Comparison of ENCODE assay signal across 13 cellular contexts in the genomic region with DNA sequence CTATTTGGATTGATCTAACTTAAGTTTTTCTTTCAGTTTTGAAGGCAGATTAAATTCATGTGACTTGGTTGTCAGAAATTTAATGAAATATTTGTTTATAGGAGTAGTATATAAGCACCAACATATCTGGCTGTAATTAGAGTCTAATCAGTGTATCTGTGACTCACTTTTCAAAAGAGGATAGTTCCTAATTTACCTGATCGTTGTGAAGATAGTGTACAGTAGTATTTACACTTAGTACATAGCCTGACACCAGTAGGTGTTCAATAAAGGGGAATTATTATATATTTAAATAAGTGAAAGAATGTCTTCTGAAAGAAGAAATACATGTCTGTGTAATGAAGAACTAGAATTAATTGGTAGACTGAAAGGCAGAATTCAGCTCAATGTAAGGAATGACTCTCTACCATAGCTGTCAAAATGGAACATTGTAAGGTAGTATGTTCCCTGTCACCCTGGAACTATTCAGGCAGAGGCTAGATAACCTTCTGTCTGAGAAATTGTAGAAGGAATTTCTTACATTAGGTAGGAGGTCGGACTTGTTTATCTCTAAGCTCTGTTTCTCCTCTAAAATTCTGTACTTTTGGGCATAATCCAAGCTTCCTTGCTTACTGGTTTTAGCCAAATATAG. TPM values are rescaled to one million over a fixed set of nuclear protein-coding genes. Genes with fewer than 3 reads are reported as not detected.
DNase-seq lines count a peak whose midpoint lies in the region; ATAC-seq and TF ChIP-seq lines count a peak whose summit lies in the region.
"Had no signal": no experiment of that assay in that cellular context is flagged by ENCODE, and none has a peak within 500 bp of the region (broad histone marks: within the 10 kb centered on the region; RNA-seq: fewer than 3 reads in every experiment).

No MANE protein-coding gene starts in this region.

- no peak overlapping the region for H2AFZ ChIP-seq in IMR-90 (replicated peaks; ENCODE audit: low read length, poor library complexity)

- H3K4me1 Mint-ChIP-seq in CD8-positive, alpha-beta T cell (ENCODE audit: low read depth), result peaks cover 90% of the 10 kb centered on the region

- peak overlapping the region; percentile 66 for H3K4me3 Mint-ChIP-seq in CD8-positive, alpha-beta T cell
- H3K4me3 Mint-ChIP-seq: nephron progenitor cell had no signal

- H3K9me3 Mint-ChIP-seq in CD8-positive, alpha-beta T cell, result peaks cover 3% of the 10 kb centered on the region
- H3K9me3 Mint-ChIP-seq: nephron progenitor cell had no signal

- no peak overlapping the region for H2BK120ac ChIP-seq in IMR-90 (ENCODE audit: low read depth, low read length)

- no TSS peak for BruUV-seq in IMR-90 (replicated peaks; lab: Mats Ljungman, UMichigan)

- H3K9me1 ChIP-seq in IMR-90 (ENCODE audit: insufficient read depth, low read length), result peaks cover 8% of the 10 kb centered on the region

- no peak overlapping the region for H3K9ac ChIP-seq in IMR-90 (ENCODE audit: low read depth, low read length)

- dilution Hi-C loops in IMR-90 (cut with HindIII; ENCODE audit: low sequenced_read_pairs, unreplicated experiment), result no loop called here

- H3K9me3 ChIP-seq in CD8-positive, alpha-beta T cell (ENCODE audit: low read length), result no peaks in the 10 kb centered on the region
- H3K9me3 ChIP-seq in IMR-90 (ENCODE audit: control insufficient read depth, insufficient read depth, low read length), result no peaks in the 10 kb centered on the region
- H3K9me3 ChIP-seq in neutrophil, result no peaks in the 10 kb centered on the region
- H3K9me3 ChIP-seq: heart left ventricle had no signal

- peaks cover 7% of the 10 kb centered on the region for H3K36me3 Mint-ChIP-seq in CD8-positive, alpha-beta T cell

- no peak overlapping the region for H3K4me3 ChIP-seq in CD8-positive, alpha-beta T cell (ENCODE audit: low read depth, low read length)
- H3K4me3 ChIP-seq in IMR-90 (ENCODE audit: insufficient read depth, low read depth, low read length) (no peak overlapping the region), neutrophil (ENCODE audit: low read depth in 1 of 2, low read length in 1 of 2) (no peak overlapping the region)
- H3K4me3 ChIP-seq: heart left ventricle had no signal

- CTCF ChIA-PET in CD8-positive, alpha-beta T cell (lab: Charles Lee), result interaction anchor here (1.1 to 3.0 kb wide), 11 partner anchors 10 to 115 kb away, joined by 3 to 15 read pairs (median 6); no protein-coding TSS in a partner anchor
- CTCF ChIA-PET in IMR-90 (lab: Yijun Ruan, JAX), result interaction anchor here (0.9 kb wide), 1 partner anchor 29 kb away, joined by 4 read pairs; no protein-coding TSS in a partner anchor

- TF ChIP-seq POLR2A in IMR-90 (IDR thresholded peaks at IDR 0.05; ENCODE audit: low read depth, low read length) (no peak), GM18505 (IDR thresholded peaks at IDR 0.05; ENCODE audit: borderline replicate concordance, extremely low read depth, insufficient read depth, insufficient read length) (no peak)

- H2AK5ac ChIP-seq in IMR-90 (ENCODE audit: low read depth, low read length), result no peak overlapping the region

- in situ Hi-C loops in IMR-90 (cut with MboI; ENCODE audit: low sequenced_read_pairs), result no loop called here

- H3K27me3 Mint-ChIP-seq in CD8-positive, alpha-beta T cell (ENCODE audit: low read depth), result no peaks in the 10 kb centered on the region

- DNase-seq in CD8-positive, alpha-beta T cell, result no peak
- DNase-seq in IMR-90 (no peak), amniotic epithelial cell (ENCODE audit: low read depth) (peak; percentile 31)
- DNase-seq: activated CD4-positive, CD25-positive, alpha-beta regulatory T cell; cerebellar nuclear complex; heart left ventricle; left cardiac atrium; nephron progenitor cell had no signal

- peaks cover 85% of the 10 kb centered on the region for H3K4me1 ChIP-seq in CD8-positive, alpha-beta T cell (ENCODE audit: insufficient read depth, low read length)
- peaks cover 15% of the 10 kb centered on the region for H3K4me1 ChIP-seq in IMR-90 (ENCODE audit: control insufficient read depth, insufficient read depth, low read length)
- peaks cover 93 to 97% of the 10 kb centered on the region in 2 experiments for H3K4me1 ChIP-seq in neutrophil (ENCODE audit: control insufficient read depth in 1 of 2, insufficient read depth in 1 of 2, low read depth in 1 of 2, low read length in 1 of 2)

- no peaks in the 10 kb centered on the region for H3K36me3 ChIP-seq in CD8-positive, alpha-beta T cell (ENCODE audit: insufficient read depth, low read length)
- H3K36me3 ChIP-seq in IMR-90 (ENCODE audit: control insufficient read depth, insufficient read depth, low read length) (peaks cover 3% of the 10 kb centered on the region; the same call in 1 of the 2 replicates), neutrophil (no peaks in the 10 kb centered on the region)

- H3K4me2 ChIP-seq in IMR-90 (ENCODE audit: low read depth, low read length), result peak overlapping the region; percentile 64; the same call in 1 of the 2 replicates

- H4K91ac ChIP-seq in IMR-90 (ENCODE audit: insufficient read depth, low read depth, low read length), result no peak overlapping the region

- no peak overlapping the region for H2AK9ac ChIP-seq in IMR-90 (replicated peaks; ENCODE audit: low read depth, low read length, poor library complexity)

- no peak overlapping the region for H4K8ac ChIP-seq in IMR-90 (ENCODE audit: low read depth in 2 of 2, low read length in 2 of 2)

- H2BK5ac ChIP-seq in IMR-90 (ENCODE audit: low read depth, low read length, poor library complexity, severe bottlenecking), result no peak overlapping the region

- no peak overlapping the region for H3K56ac ChIP-seq in IMR-90 (ENCODE audit: extremely low read depth, insufficient read depth, low read length)

- no CpG with 5 or more reads among the region's 2 CpGs for WGBS in IMR-90 (ENCODE audit: extremely low coverage in 2 of 2, insufficient read length in 1 of 2), 2 experiments

- peak overlapping the region; percentile 88 for H3K27ac Mint-ChIP-seq in CD8-positive, alpha-beta T cell
- H3K27ac Mint-ChIP-seq: nephron progenitor cell had no signal

- TF ChIP-seq CTCF in CD8-positive, alpha-beta T cell (IDR thresholded peaks at IDR 0.05), result no peak
- no peak for TF ChIP-seq CTCF in IMR-90 (conservative IDR thresholded peaks at IDR 0.05; ENCODE audit: low read depth, low read length)
- no peak for TF ChIP-seq CTCF in neutrophil (IDR thresholded peaks at IDR 0.05)

- no peak for ATAC-seq in CD8-positive, alpha-beta T cell
- no peak for ATAC-seq in IMR-90 (ENCODE audit: low read depth)
- no peak for ATAC-seq in GM18505 (IDR thresholded peaks at IDR 0.05; ENCODE audit: unreplicated experiment)
- ATAC-seq in GM18517 (IDR thresholded peaks at IDR 0.05; ENCODE audit: unreplicated experiment), result no peak
- no peak for ATAC-seq in GM19463 (IDR thresholded peaks at IDR 0.05; ENCODE audit: unreplicated experiment)
- ATAC-seq: left cardiac atrium had no signal

- H3K23ac ChIP-seq in IMR-90 (ENCODE audit: low read depth, low read length), result no peak overlapping the region

- intact Hi-C loops in CD8-positive, alpha-beta T cell (cut with DNase I, micrococcal nuclease), result loop anchor here in 1 of 2 experiments (1.0 to 5.0 kb wide), 4 partner anchors 9 to 709 kb away; a partner anchor contains a TSS
- intact Hi-C loops in IMR-90 (cut with micrococcal nuclease), result no loop called here

- no peak overlapping the region for H2BK20ac ChIP-seq in IMR-90 (ENCODE audit: low read depth, low read length)

- H3K18ac ChIP-seq in IMR-90 (ENCODE audit: low read depth, low read length), result no peak overlapping the region

- H3K27me3 ChIP-seq in CD8-positive, alpha-beta T cell (ENCODE audit: insufficient read depth, low read length), result no peaks in the 10 kb centered on the region
- H3K27me3 ChIP-seq in IMR-90 (ENCODE audit: control insufficient read depth, insufficient read depth, low read length) (no peaks in the 10 kb centered on the region), neutrophil (no peaks in the 10 kb centered on the region)
- H3K27me3 ChIP-seq: heart left ventricle had no signal

- POLR2A ChIA-PET in CD8-positive, alpha-beta T cell (lab: Charles Lee), result interaction anchor here (0.8 to 3.4 kb wide), 13 partner anchors 8 to 100 kb away, joined by 3 to 15 read pairs (median 4); a partner anchor contains a TSS
- POLR2A ChIA-PET in IMR-90 (lab: Charles Lee; ENCODE audit: unreplicated experiment), result no interaction called here

- H3K4ac ChIP-seq in IMR-90 (ENCODE audit: low read depth, low read length), result no peak overlapping the region

- H3K14ac ChIP-seq in IMR-90 (replicated peaks; ENCODE audit: low read depth, low read length), result no peak overlapping the region

- no peak for TF ChIP-seq RAD21 in IMR-90 (IDR thresholded peaks at IDR 0.05; ENCODE audit: low read length)

- H2BK15ac ChIP-seq in IMR-90 (ENCODE audit: low read depth, low read length), result no peak overlapping the region

- H4K5ac ChIP-seq in IMR-90 (ENCODE audit: low read depth, low read length), result no peak overlapping the region

- peaks cover 83% of the 10 kb centered on the region for H4K20me1 ChIP-seq in IMR-90 (ENCODE audit: insufficient read depth, low read length)

- H3K79me1 ChIP-seq in IMR-90 (ENCODE audit: low read depth in 1 of 2, low read length in 2 of 2), result peaks cover 23 to 66% of the 10 kb centered on the region in 2 experiments

- peak overlapping the region; percentile 6 for H3K27ac ChIP-seq in CD8-positive, alpha-beta T cell (ENCODE audit: low read depth, low read length)
- H3K27ac ChIP-seq in IMR-90 (ENCODE audit: insufficient read depth, low read length), result no peak overlapping the region
- H3K27ac ChIP-seq in neutrophil, result peak overlapping the region; percentile 75
- H3K27ac ChIP-seq: epithelial cell of prostate had no signal

TF ChIP-seq in IMR-90, 13 proteins besides CTCF, POLR2A, EP300 and RAD21 (continues in another document):
- no peak for TF ChIP-seq MXI1 (IDR thresholded peaks at IDR 0.05; ENCODE audit: borderline replicate concordance, low read depth, low read length)
- TF ChIP-seq MAZ (IDR thresholded peaks at IDR 0.05; ENCODE audit: borderline replicate concordance, low read depth, low read length), result no peak
- no peak for TF ChIP-seq NFE2L2 (IDR thresholded peaks at IDR 0.05; ENCODE audit: low read depth, low read length)
- TF ChIP-seq FOS (IDR thresholded peaks at IDR 0.05; ENCODE audit: low read depth, low read length), result no peak
- TF ChIP-seq BHLHE40 (IDR thresholded peaks at IDR 0.05; ENCODE audit: low read depth, low read length), result no peak
- TF ChIP-seq MAFK (IDR thresholded peaks at IDR 0.05; ENCODE audit: low read depth, low read length), result no peak
- no peak for TF ChIP-seq RCOR1 (IDR thresholded peaks at IDR 0.05; ENCODE audit: insufficient replicate concordance, low read length)
- TF ChIP-seq SMC3 (IDR thresholded peaks at IDR 0.05; ENCODE audit: low read depth, low read length), result no peak

RNA-seq across cellular contexts. Expression of a gene that starts 8.6 kb away (rescaled TPM):
- total RNA-seq in CD8-positive, alpha-beta T cell, result 10 to 100 TPM; 24.2 to 25.8 TPM
- 57.8 and 75.3 TPM in 2 replicates for total RNA-seq in IMR-90 (2012; rRNA removed)
- polyA plus RNA-seq in IMR-90 (2012; rRNA removed), result 10.2 and 15.1 TPM in 2 replicates
- polyA plus RNA-seq in IMR-90 (2012; cell fraction: cytosol; rRNA removed), result 7.8 and 11.8 TPM in 2 replicates
- 1.8 and 11.2 TPM in 2 replicates for polyA plus RNA-seq in IMR-90 (2012; cell fraction: nucleus; rRNA removed; ENCODE audit: low replicate concordance)
